ENCODE assay signal across 15 cellular contexts in genomic region chr3:16031434-16031833, GRCh38.
DNase-seq lines count a peak whose midpoint lies in the region; ATAC-seq and TF ChIP-seq lines count a peak whose summit lies in the region.
"Had no signal": no experiment of that assay in that cellular context is flagged by ENCODE, and none has a peak within 500 bp of the region (broad histone marks: within the 10 kb centered on the region; RNA-seq: fewer than 3 reads in every experiment).

No MANE protein-coding gene starts in this region.

- 97% methylated on average over 2 of the region's 2 CpGs for WGBS in mammary epithelial cell (ENCODE audit: low coverage, missing lambda C conversion rate)

- H3K27ac ChIP-seq in mammary epithelial cell (ENCODE audit: insufficient read depth, low read depth, low read length) (no peak overlapping the region), PC-3 (ENCODE audit: low read length) (no peak overlapping the region), epithelial cell of prostate (no peak overlapping the region)
- H3K27ac ChIP-seq: BLaER1 treated with 17β-estradiol and CSF1 and Interleukin-3, amounts not matched to agents 10 nM and 100 nM had no signal

- POLR2A ChIA-PET in MCF 10A (lab: Yijun Ruan, JAX) (interaction anchor here (0.7 kb wide), 1 partner anchor 23 kb away, joined by 3 read pairs; no protein-coding TSS in a partner anchor), PC-3 (lab: Charles Lee; ENCODE audit: unreplicated experiment) (no interaction called here)

- peak; percentile 51 for DNase-seq in mammary epithelial cell
- no peak for DNase-seq in MCF 10A (ENCODE audit: unreplicated experiment)
- peak; percentile 43 for DNase-seq in PC-3
- peak; percentile 16 for DNase-seq in epithelial cell of prostate (ENCODE audit: low read depth, low spot score)
- DNase-seq in MG63, result no peak
- DNase-seq in DMS79 treated with DMSO at 0.1 percent for 48 hours (lab: John Stamatoyannopoulos, UW), result no peak
- DNase-seq: CD8-positive, alpha-beta T cell; COR-L47; DND-41; EL; GOT3; H7 had no signal

- H3K27me3 ChIP-seq in mammary epithelial cell (ENCODE audit: insufficient read depth, low read length), result no peaks in the 10 kb centered on the region
- H3K27me3 ChIP-seq in PC-3 (ENCODE audit: low read length), result no peaks in the 10 kb centered on the region
- no peaks in the 10 kb centered on the region for H3K27me3 ChIP-seq in MG63
- H3K27me3 ChIP-seq: BLaER1 treated with 17β-estradiol and CSF1 and Interleukin-3, amounts not matched to agents 10 nM and 100 nM had no signal

- ATAC-seq in PC-3, result 0 out of 2 replicates have a peak, but pooled peaks have one; percentile 18
- ATAC-seq: CD8-positive, alpha-beta T cell; GM12878 had no signal

- dilution Hi-C loops in mammary epithelial cell (cut with HindIII; ENCODE audit: low sequenced_read_pairs), result no loop called here

- H3K79me2 ChIP-seq in mammary epithelial cell (ENCODE audit: insufficient read depth, low read length) (no peaks in the 10 kb centered on the region), PC-3 (ENCODE audit: low read length) (no peaks in the 10 kb centered on the region)

- CTCF ChIA-PET in mammary epithelial cell (lab: Charles Lee; ENCODE audit: low non-redundant PET) (no interaction called here), MCF 10A (lab: Yijun Ruan, JAX) (interaction anchor here (0.8 to 2.7 kb wide), 2 partner anchors 17 to 401 kb away, joined by 3 to 13 read pairs; no protein-coding TSS in a partner anchor), PC-3 (lab: Charles Lee) (no interaction called here)

- H3K9me3 ChIP-seq in mammary epithelial cell (replicated peaks; ENCODE audit: insufficient read depth, low read length), result no peaks in the 10 kb centered on the region
- H3K9me3 ChIP-seq in PC-3 (ENCODE audit: low read length), result no peaks in the 10 kb centered on the region
- H3K9me3 ChIP-seq in MG63, result no peaks in the 10 kb centered on the region
- H3K9me3 ChIP-seq: BLaER1 treated with 17β-estradiol and CSF1 and Interleukin-3, amounts not matched to agents 10 nM and 100 nM had no signal

- in situ Hi-C loops in mammary epithelial cell (cut with MboI; ENCODE audit: low sequenced_read_pairs in 2 of 2), result no loop called here

- no peaks in the 10 kb centered on the region for H3K9me2 ChIP-seq in PC-3 (replicated peaks; ENCODE audit: low read length)

- no peak overlapping the region for H3K4me2 ChIP-seq in mammary epithelial cell (ENCODE audit: insufficient read depth, low read depth, low read length)
- no peak overlapping the region for H3K4me2 ChIP-seq in PC-3 (ENCODE audit: low read length)
- H3K4me2 ChIP-seq: BLaER1 treated with 17β-estradiol and CSF1 and Interleukin-3, amounts not matched to agents 10 nM and 100 nM had no signal

- H2AFZ ChIP-seq in mammary epithelial cell (ENCODE audit: low read depth, low read length), result no peak overlapping the region
- no peak overlapping the region for H2AFZ ChIP-seq in PC-3 (ENCODE audit: low read length)

- H3K4me1 ChIP-seq in mammary epithelial cell (ENCODE audit: insufficient read depth, low read length), result peaks cover 15% of the 10 kb centered on the region
- no peaks in the 10 kb centered on the region for H3K4me1 ChIP-seq in PC-3 (ENCODE audit: insufficient read depth, low read length)
- H3K4me1 ChIP-seq: BLaER1 treated with 17β-estradiol and CSF1 and Interleukin-3, amounts not matched to agents 10 nM and 100 nM had no signal

- H3K36me3 ChIP-seq in mammary epithelial cell (ENCODE audit: insufficient read depth, low read length) (no peaks in the 10 kb centered on the region), PC-3 (ENCODE audit: low read depth, low read length) (no peaks in the 10 kb centered on the region), MG63 (no peaks in the 10 kb centered on the region)
- H3K36me3 ChIP-seq: BLaER1 treated with 17β-estradiol and CSF1 and Interleukin-3, amounts not matched to agents 10 nM and 100 nM had no signal

- intact Hi-C loops in mammary epithelial cell (cut with micrococcal nuclease), result loop anchor here (5.0 kb wide), 1 partner anchor 214 kb away; no protein-coding TSS in a partner anchor
- intact Hi-C loops in MCF 10A (cut with micrococcal nuclease), result no loop called here
- intact Hi-C loops in PC-3 (cut with micrococcal nuclease), result no loop called here

- TF ChIP-seq CTCF in mammary epithelial cell (conservative IDR thresholded peaks at IDR 0.05 in 1 of 2, IDR thresholded peaks at IDR 0.05 in 1 of 2; ENCODE audit: extremely low read depth in 1 of 2, insufficient read depth in 1 of 2, low read depth in 1 of 2, low read length in 2 of 2) (no peak), MCF 10A (IDR thresholded peaks at IDR 0.05; ENCODE audit: unreplicated experiment) (no peak), PC-3 (conservative IDR thresholded peaks at IDR 0.05; ENCODE audit: low read depth, low read length) (no peak)

- no peaks in the 10 kb centered on the region for H4K20me1 ChIP-seq in mammary epithelial cell (ENCODE audit: insufficient read depth, low read length)
- no peaks in the 10 kb centered on the region for H4K20me1 ChIP-seq in PC-3 (ENCODE audit: low read length)
- H4K20me1 ChIP-seq: BLaER1 treated with 17β-estradiol and CSF1 and Interleukin-3, amounts not matched to agents 10 nM and 100 nM had no signal

- H3K4me3 Mint-ChIP-seq in MCF 10A (ENCODE audit: unreplicated experiment), result no peak overlapping the region
- H3K4me3 Mint-ChIP-seq: B cell; CD8-positive, alpha-beta T cell had no signal

- H3K27ac Mint-ChIP-seq in MCF 10A (ENCODE audit: low read depth, unreplicated experiment), result no peak overlapping the region
- H3K27ac Mint-ChIP-seq: B cell; CD8-positive, alpha-beta T cell had no signal

- no peaks in the 10 kb centered on the region for H3K27me3 Mint-ChIP-seq in MCF 10A (ENCODE audit: insufficient read depth, unreplicated experiment)

- no peaks in the 10 kb centered on the region for H3K4me1 Mint-ChIP-seq in MCF 10A (ENCODE audit: insufficient read depth, unreplicated experiment)
- H3K4me1 Mint-ChIP-seq: B cell had no signal

- H3K4me3 ChIP-seq in mammary epithelial cell (replicated peaks in 1 of 3; ENCODE audit: insufficient read depth in 1 of 3, low read depth in 2 of 3, low read length in 3 of 3) (no peak overlapping the region), PC-3 (ENCODE audit: low read length) (no peak overlapping the region), MG63 (no peak overlapping the region)
- H3K4me3 ChIP-seq: BLaER1 treated with 17β-estradiol and CSF1 and Interleukin-3, amounts not matched to agents 10 nM and 100 nM; GM12878 had no signal

- peaks cover 5% of the 10 kb centered on the region for H3K9me3 Mint-ChIP-seq in MCF 10A (ENCODE audit: unreplicated experiment)
- H3K9me3 Mint-ChIP-seq: CD8-positive, alpha-beta T cell had no signal

- H3K36me3 Mint-ChIP-seq in MCF 10A (ENCODE audit: insufficient read depth, unreplicated experiment), result no peaks in the 10 kb centered on the region
- H3K36me3 Mint-ChIP-seq: CD8-positive, alpha-beta T cell had no signal

- H3K9ac ChIP-seq in mammary epithelial cell (ENCODE audit: insufficient read depth, low read length) (no peak overlapping the region), PC-3 (ENCODE audit: low read length) (no peak overlapping the region)
- H3K9ac ChIP-seq: BLaER1 treated with 17β-estradiol and CSF1 and Interleukin-3, amounts not matched to agents 10 nM and 100 nM had no signal

- H3F3A ChIP-seq in PC-3 (ENCODE audit: low read length, unreplicated experiment), result no peaks in the 10 kb centered on the region

- BruUV-seq in mammary epithelial cell (replicated peaks; lab: Mats Ljungman, UMichigan) (no TSS peak), MCF 10A (replicated peaks; lab: Mats Ljungman, UMichigan) (no TSS peak), PC-3 (replicated peaks; lab: Mats Ljungman, UMichigan) (no TSS peak)

Comparison
In these comparisons a context has a peak if more than half of its experiments do, and no peak if none do; other contexts are left out.
1. DNase-seq: peak in mammary epithelial cell (single experiment), PC-3 (single experiment) and epithelial cell of prostate (single experiment); none in MCF 10A (single experiment), MG63 (single experiment) and DMS79 treated with DMSO at 0.1 percent for 48 hours (single experiment).